In the genomic region with DNA sequence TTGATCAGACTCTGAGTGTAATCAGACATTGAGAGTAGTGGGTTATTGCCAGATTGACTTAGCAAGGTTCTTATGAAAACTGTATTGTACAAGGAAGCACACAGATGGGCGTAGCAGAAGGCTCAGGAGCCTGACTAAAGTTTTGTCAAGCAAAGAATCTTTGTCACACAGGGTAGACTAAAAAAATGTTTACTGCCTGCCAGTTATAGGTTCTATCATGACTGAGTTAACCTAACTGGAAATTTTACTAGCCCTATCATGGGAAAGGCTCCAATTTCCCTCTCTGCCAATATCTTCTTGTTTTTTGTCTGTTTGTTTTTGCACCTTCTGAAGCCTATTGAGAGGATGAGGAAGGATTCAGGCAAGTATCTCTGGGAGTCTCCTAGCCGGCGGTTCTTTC, we compare ENCODE assay signal across 16 cellular contexts.
"Had no signal": no experiment of that assay in that cellular context is flagged by ENCODE, and none has a peak within 500 bp of the region (broad histone marks: within the 10 kb centered on the region; RNA-seq: fewer than 3 reads in every experiment).

No MANE protein-coding gene starts in this region.

- H3K4me1 Mint-ChIP-seq: naive B cell had no signal

- H3K9me3 Mint-ChIP-seq: activated T-cell treated with anti-CD3 and anti-CD28 coated beads, Interleukin-2, amount 50 U/mL, for 72 hours; naive B cell; T-helper 2 cell treated with Interferon-gamma antibody and Interleukin-4, amounts not matched to agents 5 μg/mL and 100 μg/mL, for 36 hours had no signal

- H3K4me3 Mint-ChIP-seq: naive B cell; T-helper 2 cell treated with Interferon-gamma antibody and Interleukin-4, amounts not matched to agents 5 μg/mL and 100 μg/mL, for 36 hours had no signal

- H3K27ac Mint-ChIP-seq: activated T-cell treated with anti-CD3 and anti-CD28 coated beads, Interleukin-2, amount 50 U/mL, for 72 hours; naive B cell; T-helper 2 cell treated with Interferon-gamma antibody and Interleukin-4, amounts not matched to agents 5 μg/mL and 100 μg/mL, for 36 hours had no signal

- H3K36me3 Mint-ChIP-seq: naive B cell had no signal

- H3K9me3 ChIP-seq: body of pancreas, colonic mucosa, esophagus muscularis mucosa, left lung, neutrophil, thyroid gland had no signal

- ATAC-seq: body of pancreas, left lung had no signal

- DNase-seq: activated CD4-positive, alpha-beta T cell treated with anti-CD3 and anti-CD28 coated beads, Interleukin-2, amount 50 U/mL, for 48 hours; activated gamma-delta T cell treated with Interleukin-2 at 50 U/mL for 16 hours; activated T-cell treated with anti-CD3 and anti-CD28 coated beads, Interleukin-2, amount 50 U/mL, for 72 hours; amygdala; body of pancreas; colonic mucosa; islet precursor cell; left lung; mammary epithelial cell; naive B cell; stimulated activated CD4-positive, alpha-beta T cell treated with anti-CD3 and anti-CD28 coated beads, Interleukin-1b, Interleukin-23, amount 100 ng/mL, for 48 hours; thyroid gland had no signal

- H3K4me1 ChIP-seq: body of pancreas, colonic mucosa, esophagus muscularis mucosa, left lung, thyroid gland had no signal

- H3K27me3 Mint-ChIP-seq: naive B cell had no signal

- H3K27ac ChIP-seq: body of pancreas, colonic mucosa, esophagus muscularis mucosa, hepatocyte, left lung, neutrophil, thyroid gland had no signal

- H3K4me3 ChIP-seq: body of pancreas, colonic mucosa, esophagus muscularis mucosa, hepatocyte, left lung, thyroid gland had no signal

- H3K36me3 ChIP-seq: colonic mucosa, esophagus muscularis mucosa, left lung, neutrophil, thyroid gland had no signal

- H3K27me3 ChIP-seq: body of pancreas, colonic mucosa, esophagus muscularis mucosa, left lung, neutrophil, thyroid gland had no signal
